Comparison of ENCODE assay signal across 11 cellular contexts in genomic region chr16:27320261-27321012, GRCh38. TPM values are rescaled to one million over a fixed set of nuclear protein-coding genes. Genes with fewer than 3 reads are reported as not detected.
DNase-seq lines count a peak whose midpoint lies in the region; ATAC-seq and TF ChIP-seq lines count a peak whose summit lies in the region.
"Had no signal": no experiment of that assay in that cellular context is flagged by ENCODE, and none has a peak within 500 bp of the region (broad histone marks: within the 10 kb centered on the region; RNA-seq: fewer than 3 reads in every experiment).

No MANE protein-coding gene starts in this region.

- H3K4me1 ChIP-seq in foreskin keratinocyte, result peaks cover 50% of the 10 kb centered on the region

- H3K4me3 Mint-ChIP-seq in activated CD4-positive, alpha-beta T cell treated with anti-CD3 and anti-CD28 coated beads, Interleukin-2, amount 10 ng/mL, durations not matched to agents 7 days and 5 days, result no peak overlapping the region
- no peak overlapping the region for H3K4me3 Mint-ChIP-seq in activated CD4-positive, alpha-beta memory T cell treated with anti-CD3 and anti-CD28 coated beads for 36 hours
- peak overlapping the region; percentile 48 to 98 for H3K4me3 Mint-ChIP-seq in stimulated activated naive B cell treated with anti-CD40 and anti-IgM and Interleukin-4, amounts not matched to agents 10 μg/mL and 1 μg/mL and 100 μg/mL, for 72 hours

- H3K27me3 Mint-ChIP-seq in activated CD4-positive, alpha-beta T cell treated with anti-CD3 and anti-CD28 coated beads, Interleukin-2, amount 10 ng/mL, durations not matched to agents 7 days and 5 days, result no peaks in the 10 kb centered on the region
- no peaks in the 10 kb centered on the region for H3K27me3 Mint-ChIP-seq in activated CD4-positive, alpha-beta memory T cell treated with anti-CD3 and anti-CD28 coated beads for 36 hours
- no peaks in the 10 kb centered on the region for H3K27me3 Mint-ChIP-seq in stimulated activated naive B cell treated with anti-CD40 and anti-IgM and Interleukin-4, amounts not matched to agents 10 μg/mL and 1 μg/mL and 100 μg/mL, for 72 hours

- POLR2A ChIA-PET in activated CD4-positive, alpha-beta T cell treated with anti-CD3 and anti-CD28 coated beads, Interleukin-2, amount 10 ng/mL, durations not matched to agents 7 days and 5 days (lab: Charles Lee), result no interaction called here
- POLR2A ChIA-PET in activated CD4-positive, alpha-beta memory T cell treated with anti-CD3 and anti-CD28 coated beads for 36 hours (lab: Charles Lee), result interaction anchor here (5.7 to 6.6 kb wide), 2 partner anchors 46 to 83 kb away, joined by 58 to 123 read pairs; no protein-coding TSS in a partner anchor

- intact Hi-C loops in activated CD4-positive, alpha-beta memory T cell treated with anti-CD3 and anti-CD28 coated beads for 36 hours (cut with micrococcal nuclease), result loop anchor here (1.0 kb wide), 1 partner anchor 35 kb away; no protein-coding TSS in a partner anchor

- peaks cover 89% of the 10 kb centered on the region for H3K4me1 Mint-ChIP-seq in activated CD4-positive, alpha-beta T cell treated with anti-CD3 and anti-CD28 coated beads, Interleukin-2, amount 10 ng/mL, durations not matched to agents 7 days and 5 days
- H3K4me1 Mint-ChIP-seq in activated CD4-positive, alpha-beta memory T cell treated with anti-CD3 and anti-CD28 coated beads for 36 hours (ENCODE audit: low read depth), result peaks cover 91% of the 10 kb centered on the region
- H3K4me1 Mint-ChIP-seq in stimulated activated naive B cell treated with anti-CD40 and anti-IgM and Interleukin-4, amounts not matched to agents 10 μg/mL and 1 μg/mL and 100 μg/mL, for 72 hours, result peaks cover 56 to 98% of the 10 kb centered on the region in 2 donors

- ATAC-seq in foreskin keratinocyte, result no peak
- ATAC-seq in stimulated activated naive B cell treated with anti-CD40 and anti-IgM and Interleukin-4, amounts not matched to agents 10 μg/mL and 1 μg/mL and 100 μg/mL, for 72 hours (replicated peaks), result no peak
- ATAC-seq in HG02623 (IDR thresholded peaks at IDR 0.05; ENCODE audit: unreplicated experiment), result no peak
- ATAC-seq: mucosa of descending colon had no signal

- DNase-seq in activated CD4-positive, alpha-beta T cell treated with anti-CD3 and anti-CD28 coated beads, Interleukin-2, amount 10 ng/mL, durations not matched to agents 7 days and 5 days, result no peak
- DNase-seq in activated CD4-positive, alpha-beta T cell treated with anti-CD3 and anti-CD28 coated beads for 48 hours, result no peak
- DNase-seq in activated CD4-positive, alpha-beta memory T cell treated with anti-CD3 and anti-CD28 coated beads for 36 hours, result no peak
- DNase-seq in foreskin keratinocyte (no peak), NCI-H187 (lab: John Stamatoyannopoulos, UW) (no peak), NCI-H2081 treated with DMSO at 0.1 percent for 48 hours (lab: John Stamatoyannopoulos, UW) (no peak)
- DNase-seq in stimulated activated naive B cell treated with anti-CD40 and anti-IgM and Interleukin-4, amounts not matched to agents 10 μg/mL and 1 μg/mL and 100 μg/mL, for 72 hours, result no peak
- DNase-seq: NCI-H187 treated with DMSO at 0.1 percent for 48 hours; NK-92 treated with Interleukin-12 subunit alpha and Interleukin-12 subunit beta, amount 100 ng/mL, for 24 hours had no signal

- TF ChIP-seq CTCF in foreskin keratinocyte (conservative IDR thresholded peaks at IDR 0.05), result no peak

- peak overlapping the region; percentile 92 for H3K27ac Mint-ChIP-seq in activated CD4-positive, alpha-beta T cell treated with anti-CD3 and anti-CD28 coated beads, Interleukin-2, amount 10 ng/mL, durations not matched to agents 7 days and 5 days
- peak overlapping the region; percentile 96 for H3K27ac Mint-ChIP-seq in activated CD4-positive, alpha-beta memory T cell treated with anti-CD3 and anti-CD28 coated beads for 36 hours
- H3K27ac Mint-ChIP-seq in stimulated activated naive B cell treated with anti-CD40 and anti-IgM and Interleukin-4, amounts not matched to agents 10 μg/mL and 1 μg/mL and 100 μg/mL, for 72 hours, result peak overlapping the region; percentile 96

- H3K27ac ChIP-seq in foreskin keratinocyte, result peak overlapping the region; percentile 53

- H3K9me3 Mint-ChIP-seq in activated CD4-positive, alpha-beta T cell treated with anti-CD3 and anti-CD28 coated beads, Interleukin-2, amount 10 ng/mL, durations not matched to agents 7 days and 5 days, result no peaks in the 10 kb centered on the region
- no peaks in the 10 kb centered on the region for H3K9me3 Mint-ChIP-seq in activated CD4-positive, alpha-beta memory T cell treated with anti-CD3 and anti-CD28 coated beads for 36 hours
- H3K9me3 Mint-ChIP-seq in stimulated activated naive B cell treated with anti-CD40 and anti-IgM and Interleukin-4, amounts not matched to agents 10 μg/mL and 1 μg/mL and 100 μg/mL, for 72 hours, result no peaks in the 10 kb centered on the region

- H3K36me3 Mint-ChIP-seq in activated CD4-positive, alpha-beta T cell treated with anti-CD3 and anti-CD28 coated beads, Interleukin-2, amount 10 ng/mL, durations not matched to agents 7 days and 5 days (ENCODE audit: low read depth), result peaks cover 78% of the 10 kb centered on the region
- peaks cover 46% of the 10 kb centered on the region for H3K36me3 Mint-ChIP-seq in activated CD4-positive, alpha-beta memory T cell treated with anti-CD3 and anti-CD28 coated beads for 36 hours
- H3K36me3 Mint-ChIP-seq in stimulated activated naive B cell treated with anti-CD40 and anti-IgM and Interleukin-4, amounts not matched to agents 10 μg/mL and 1 μg/mL and 100 μg/mL, for 72 hours, result peaks cover 77 to 90% of the 10 kb centered on the region in 2 donors

- CTCF ChIA-PET in activated CD4-positive, alpha-beta T cell treated with anti-CD3 and anti-CD28 coated beads, Interleukin-2, amount 10 ng/mL, durations not matched to agents 7 days and 5 days (lab: Charles Lee), result interaction anchor here (0.6 to 2.1 kb wide), 7 partner anchors 10 to 151 kb away, joined by 3 to 9 read pairs (median 5); no protein-coding TSS in a partner anchor
- CTCF ChIA-PET in activated CD4-positive, alpha-beta memory T cell treated with anti-CD3 and anti-CD28 coated beads for 36 hours (lab: Charles Lee), result interaction anchor here (0.7 to 8.9 kb wide), 4 partner anchors 47 to 131 kb away, joined by 3 to 113 read pairs (median 6); no protein-coding TSS in a partner anchor

- no peaks in the 10 kb centered on the region for H3K27me3 ChIP-seq in foreskin keratinocyte

RNA-seq across cellular contexts. Expression of gene IL4R, which starts 6.7 kb away (rescaled TPM):
- total RNA-seq in activated CD4-positive, alpha-beta T cell treated with anti-CD3 and anti-CD28 coated beads, Interleukin-2, amount 10 ng/mL, durations not matched to agents 7 days and 5 days, result 100 to 1,000 TPM; 242 to 262 TPM
- total RNA-seq in activated CD4-positive, alpha-beta memory T cell treated with anti-CD3 and anti-CD28 coated beads for 36 hours, result 100 to 1,000 TPM; 146 to 153 TPM
- 78.4 and 83.6 TPM in 2 replicates for total RNA-seq in foreskin keratinocyte
- polyA plus RNA-seq in foreskin keratinocyte, result 50.4 and 57.1 TPM in 2 replicates

RNA-seq across cellular contexts. Expression of gene NSMCE1, which starts 51.9 kb away (rescaled TPM):
- 100 to 1,000 TPM in 1 of 2 experiments, 10 to 100 TPM in 1; 95.8 to 106 TPM for total RNA-seq in activated CD4-positive, alpha-beta T cell treated with anti-CD3 and anti-CD28 coated beads, Interleukin-2, amount 10 ng/mL, durations not matched to agents 7 days and 5 days
- total RNA-seq in activated CD4-positive, alpha-beta memory T cell treated with anti-CD3 and anti-CD28 coated beads for 36 hours, result 100 to 1,000 TPM; 120 to 121 TPM
- total RNA-seq in foreskin keratinocyte, result 65.4 and 68.7 TPM in 2 replicates
- polyA plus RNA-seq in foreskin keratinocyte, result 88.8 and 91.5 TPM in 2 replicates

Comparison
In these comparisons a context has a peak if more than half of its experiments do, and no peak if none do; other contexts are left out.
1. H3K4me3 Mint-ChIP-seq: peak in stimulated activated naive B cell treated with anti-CD40 and anti-IgM and Interleukin-4, amounts not matched to agents 10 μg/mL and 1 μg/mL and 100 μg/mL, for 72 hours (2 of 2); none in activated CD4-positive, alpha-beta T cell treated with anti-CD3 and anti-CD28 coated beads, Interleukin-2, amount 10 ng/mL, durations not matched to agents 7 days and 5 days (single experiment) and activated CD4-positive, alpha-beta memory T cell treated with anti-CD3 and anti-CD28 coated beads for 36 hours (single experiment).
2. Peak in every context shown above with its lines, with median percentiles within 50 percentile points of each other: H3K27ac Mint-ChIP-seq.